16 cellular contexts compared by ENCODE assay signal in the genomic region with DNA sequence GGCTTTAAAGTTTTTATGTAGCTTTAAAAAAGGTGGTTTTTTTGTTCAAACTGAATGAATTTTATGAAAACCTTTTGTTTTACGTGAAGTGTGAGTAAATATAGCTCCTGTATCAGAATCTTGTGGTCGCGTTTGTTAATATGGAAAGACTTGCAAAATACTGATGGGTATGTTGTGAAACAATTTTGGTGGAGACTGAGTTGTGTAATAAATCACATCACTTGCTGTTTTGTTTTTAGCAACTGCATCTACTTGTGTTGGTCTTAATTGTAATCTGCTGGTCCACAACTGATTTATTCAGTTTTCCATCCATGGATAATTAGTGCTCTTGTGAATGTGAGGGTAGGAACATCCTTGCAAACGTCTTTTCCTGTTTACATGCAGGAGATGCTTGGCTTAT. TPM values are rescaled to one million over a fixed set of nuclear protein-coding genes. Genes with fewer than 3 reads are reported as not detected.
DNase-seq lines count a peak whose midpoint lies in the region; ATAC-seq and TF ChIP-seq lines count a peak whose summit lies in the region.
"Had no signal": no experiment of that assay in that cellular context is flagged by ENCODE, and none has a peak within 500 bp of the region (broad histone marks: within the 10 kb centered on the region; RNA-seq: fewer than 3 reads in every experiment).

No MANE protein-coding gene starts in this region.

- peak overlapping the region in 3 of 4 donors; percentile 51 to 61 (median 59) for H3K27ac ChIP-seq in esophagus squamous epithelium
- no peak overlapping the region for H3K27ac ChIP-seq in neural progenitor cell
- H3K27ac ChIP-seq in aorta (ENCODE audit: low read depth in 1 of 2, low read length in 2 of 2): no peak overlapping the region
- no peak overlapping the region for H3K27ac ChIP-seq in ovary
- H3K27ac ChIP-seq: HL-60 had no signal

- H3K4me2 ChIP-seq in neural progenitor cell: peak overlapping the region; percentile 42

- WGBS in esophagus squamous epithelium, 2 donors: 46 to 57% methylated on average over 4 of the region's 4 CpGs
- WGBS in aorta, 2 donors: 22 to 27% methylated on average over 4 of the region's 4 CpGs
- 50 to 58% (median 56%) methylated on average over 4 of the region's 4 CpGs for WGBS in ovary, 3 donors

- H3K9me3 Mint-ChIP-seq in neural progenitor cell: peaks cover 11% of the 10 kb centered on the region

- TF ChIP-seq EP300 in ovary (IDR thresholded peaks at IDR 0.05): no peak

- peaks cover 24% of the 10 kb centered on the region for H4K20me1 ChIP-seq in neural progenitor cell (ENCODE audit: low read depth)

- H3F3A ChIP-seq in neural progenitor cell (ENCODE audit: low read depth): peaks cover 34% of the 10 kb centered on the region

- ATAC-seq in Right ventricle myocardium inferior (peak; percentile 32), aorta (ENCODE audit: low FRiP score) (peak; percentile 55), HG02623 (IDR thresholded peaks at IDR 0.05; ENCODE audit: unreplicated experiment) (no peak)
- ATAC-seq: stimulated activated naive CD8-positive, alpha-beta T cell treated with anti-CD3 and anti-CD28 coated beads, Interleukin-15, amount 100 ng/mL, for 72 hours had no signal

- H3K27me3 Mint-ChIP-seq in neural progenitor cell (ENCODE audit: insufficient read depth, low read depth): no peaks in the 10 kb centered on the region
- H3K27me3 Mint-ChIP-seq: activated CD4-positive, alpha-beta T cell treated with anti-CD3 and anti-CD28 coated beads, Interleukin-2, amount 10 ng/mL, durations not matched to agents 24 days and 14 days had no signal

- no peaks in the 10 kb centered on the region for H3K9me3 ChIP-seq in esophagus squamous epithelium
- no peaks in the 10 kb centered on the region for H3K9me3 ChIP-seq in neural progenitor cell (ENCODE audit: low read depth)
- H3K9me3 ChIP-seq in aorta (ENCODE audit: control insufficient read depth, low read length): no peaks in the 10 kb centered on the region
- H3K9me3 ChIP-seq in ovary: no peaks in the 10 kb centered on the region
- H3K9me3 ChIP-seq: Peyer's patch had no signal

- H3K4me1 ChIP-seq in esophagus squamous epithelium (peaks cover 0 to 42% (median 6%) of the 10 kb centered on the region in 3 donors), neural progenitor cell (peaks cover 63% of the 10 kb centered on the region), aorta (ENCODE audit: control insufficient read depth in 1 of 2, insufficient read depth in 2 of 2, low read length in 2 of 2) (peaks cover 8 to 18% of the 10 kb centered on the region in 2 donors), ovary (ENCODE audit: insufficient read depth) (peaks cover 11% of the 10 kb centered on the region)
- H3K4me1 ChIP-seq: Peyer's patch had no signal

- intact Hi-C loops in Right ventricle myocardium inferior (cut with DNase I): no loop called here
- intact Hi-C loops in cardiac septum (cut with DNase I): loop anchor here (10.0 kb wide), 1 partner anchor 178 kb away; no protein-coding TSS in a partner anchor
- intact Hi-C loops in esophagus squamous epithelium (cut with DNase I): no loop called here
- intact Hi-C loops in aorta (cut with DNase I): no loop called here
- intact Hi-C loops in ovary (cut with DNase I): no loop called here

- TF ChIP-seq POLR2A in esophagus squamous epithelium (IDR thresholded peaks at IDR 0.05) (no peak), ovary (IDR thresholded peaks at IDR 0.05) (no peak)

- TF ChIP-seq CTCF in esophagus squamous epithelium (IDR thresholded peaks at IDR 0.05) (no peak), neural progenitor cell (IDR thresholded peaks at IDR 0.05) (no peak), ovary (IDR thresholded peaks at IDR 0.05) (no peak)

- H3K36me3 ChIP-seq in esophagus squamous epithelium (peaks cover 0 to 7% (median 0%) of the 10 kb centered on the region in 3 donors), neural progenitor cell (peaks cover 11% of the 10 kb centered on the region), aorta (ENCODE audit: control insufficient read depth in 1 of 2, insufficient read depth in 2 of 2, low read length in 1 of 2) (no peaks in the 10 kb centered on the region), ovary (no peaks in the 10 kb centered on the region)
- H3K36me3 ChIP-seq: Peyer's patch had no signal

- DNase-seq in Right ventricle myocardium inferior (ENCODE audit: missing footprints) (no peak), cardiac septum (ENCODE audit: low spot score) (no peak), esophagus squamous epithelium (lab: John Stamatoyannopoulos, UW) (no peak), neural progenitor cell (ENCODE audit: low spot score) (no peak), aorta (no peak), NK-92 (lab: John Stamatoyannopoulos, UW; ENCODE audit: unreplicated experiment) (no peak), ovary (no peak)
- DNase-seq: activated CD4-positive, alpha-beta T cell treated with anti-CD3 and anti-CD28 coated beads, Interleukin-2, amount 10 ng/mL, durations not matched to agents 24 days and 14 days; Calu3; H9; Peyer's patch; retina; stimulated activated naive CD8-positive, alpha-beta T cell treated with anti-CD3 and anti-CD28 coated beads, Interleukin-15, amount 100 ng/mL, for 72 hours; T-helper 2 cell had no signal

- H3K9ac ChIP-seq in neural progenitor cell: no peak overlapping the region

- no peak overlapping the region for H3K4me3 Mint-ChIP-seq in neural progenitor cell
- H3K4me3 Mint-ChIP-seq: activated CD4-positive, alpha-beta T cell treated with anti-CD3 and anti-CD28 coated beads, Interleukin-2, amount 10 ng/mL, durations not matched to agents 24 days and 14 days; H9; stimulated activated naive CD8-positive, alpha-beta T cell treated with anti-CD3 and anti-CD28 coated beads, Interleukin-15, amount 100 ng/mL, for 72 hours had no signal

- H3K79me2 ChIP-seq in neural progenitor cell (ENCODE audit: low read depth): peaks cover 95% of the 10 kb centered on the region

- peaks cover 35% of the 10 kb centered on the region for H3K4me1 Mint-ChIP-seq in neural progenitor cell
- H3K4me1 Mint-ChIP-seq: activated CD4-positive, alpha-beta T cell treated with anti-CD3 and anti-CD28 coated beads, Interleukin-2, amount 10 ng/mL, durations not matched to agents 24 days and 14 days; stimulated activated naive CD8-positive, alpha-beta T cell treated with anti-CD3 and anti-CD28 coated beads, Interleukin-15, amount 100 ng/mL, for 72 hours had no signal

- H2AFZ ChIP-seq in neural progenitor cell (replicated peaks): no peak overlapping the region

- H3K4me3 ChIP-seq in esophagus squamous epithelium: no peak overlapping the region
- H3K4me3 ChIP-seq in neural progenitor cell: no peak overlapping the region
- H3K4me3 ChIP-seq in aorta (ENCODE audit: low read length in 2 of 2): peak overlapping the region in 1 of 2 donors; percentile 18
- H3K4me3 ChIP-seq in ovary: no peak overlapping the region
- H3K4me3 ChIP-seq: Peyer's patch had no signal

- H3K27ac Mint-ChIP-seq in neural progenitor cell: no peak overlapping the region
- H3K27ac Mint-ChIP-seq: activated CD4-positive, alpha-beta T cell treated with anti-CD3 and anti-CD28 coated beads, Interleukin-2, amount 10 ng/mL, durations not matched to agents 24 days and 14 days; stimulated activated naive CD8-positive, alpha-beta T cell treated with anti-CD3 and anti-CD28 coated beads, Interleukin-15, amount 100 ng/mL, for 72 hours had no signal

- H3K36me3 Mint-ChIP-seq in neural progenitor cell: peaks cover 23% of the 10 kb centered on the region

- no peaks in the 10 kb centered on the region for H3K27me3 ChIP-seq in esophagus squamous epithelium
- H3K27me3 ChIP-seq in neural progenitor cell: no peaks in the 10 kb centered on the region
- H3K27me3 ChIP-seq in aorta (ENCODE audit: control insufficient read depth in 1 of 2, insufficient read depth in 2 of 2, low read length in 1 of 2): no peaks in the 10 kb centered on the region
- H3K27me3 ChIP-seq in ovary: no peaks in the 10 kb centered on the region
- H3K27me3 ChIP-seq: Peyer's patch had no signal

RNA-seq across cellular contexts. Expression of a gene that starts 10.5 kb away (rescaled TPM):
- total RNA-seq in Right ventricle myocardium inferior (13.1 TPM), cardiac septum (22.6 TPM), esophagus squamous epithelium (10 to 100 TPM; 22.4 to 50.4 (median 36.9) TPM), neural progenitor cell (ENCODE audit: low replicate concordance) (30.1 and 44.2 TPM in 2 replicates), aorta (100 to 1,000 TPM in 1 of 2 donors, 10 to 100 TPM in 1; 87.1 to 155 TPM), ovary (10 to 100 TPM; 20.5 to 45.1 (median 38.0) TPM)
- polyA plus RNA-seq in aorta (10 to 100 TPM; 14.7 to 27.7 TPM), ovary (10 to 100 TPM; 13.6 to 76.0 TPM)
- total RNA-seq: activated CD4-positive, alpha-beta T cell treated with anti-CD3 and anti-CD28 coated beads, Interleukin-2, amount 10 ng/mL, durations not matched to agents 24 days and 14 days; Calu3 had no signal

Comparison
In these comparisons a context has a peak if more than half of its experiments do, and no peak if none do; other contexts are left out.
1. H3K27ac ChIP-seq: peak in esophagus squamous epithelium (3 of 4); none in neural progenitor cell (single experiment), aorta (0 of 2) and ovary (0 of 2).